13 cellular contexts compared by ENCODE assay signal in the genomic region with DNA sequence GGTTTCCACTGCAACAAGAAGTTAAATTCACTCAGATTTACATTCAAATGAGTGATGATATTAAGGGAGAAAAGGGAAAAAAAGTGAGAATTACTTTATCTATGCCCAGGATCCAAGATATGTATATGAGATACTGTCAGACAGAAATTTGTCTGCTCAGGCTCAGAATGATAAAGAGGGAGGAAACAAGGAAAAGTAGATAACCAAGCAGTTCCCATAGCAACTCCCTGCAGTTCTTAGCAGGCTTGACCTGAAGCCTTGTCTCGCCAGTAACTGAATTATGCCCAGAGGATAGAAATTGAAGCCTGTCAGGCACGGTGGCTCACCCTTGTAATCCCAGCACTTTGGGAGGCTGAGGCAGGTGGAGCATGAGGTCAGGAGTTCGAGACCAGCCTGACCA.
DNase-seq lines count a peak whose midpoint lies in the region; TF ChIP-seq lines count a peak whose summit lies in the region.
"Had no signal": no experiment of that assay in that cellular context is flagged by ENCODE, and none has a peak within 500 bp of the region (broad histone marks: within the 10 kb centered on the region; RNA-seq: fewer than 3 reads in every experiment).

No MANE protein-coding gene starts in this region.

- H3K9me3 ChIP-seq in endodermal cell (ENCODE audit: control insufficient read depth, low read length) (no peaks in the 10 kb centered on the region), neural progenitor cell (ENCODE audit: low read depth) (no peaks in the 10 kb centered on the region)
- H3K9me3 ChIP-seq: HAP-1 had no signal

- H2AFZ ChIP-seq in neural progenitor cell (replicated peaks) = no peak overlapping the region

- DNase-seq in DMS53 (lab: John Stamatoyannopoulos, UW) (peak; percentile 0), DMS53 treated with DMSO at 0.1 percent for 48 hours (lab: John Stamatoyannopoulos, UW; ENCODE audit: unreplicated experiment) (no peak), NCI-H226 (peak; percentile 85), endodermal cell (no peak), neural progenitor cell (ENCODE audit: low spot score) (no peak), DMS153 (lab: John Stamatoyannopoulos, UW) (no peak), superior temporal gyrus (ENCODE audit: extremely low spot score) (no peak)
- DNase-seq in activated T-cell treated with anti-CD3 and anti-CD28 coated beads, Interleukin-2, amount 50 U/mL, for 48 hours = no peak
- DNase-seq: C1 segment of cervical spinal cord; CD4-positive, alpha-beta memory T cell; IMR-90 had no signal

- H3K4me1 Mint-ChIP-seq in endodermal cell (peaks cover 38% of the 10 kb centered on the region), neural progenitor cell (peaks cover 40% of the 10 kb centered on the region)
- H3K4me1 Mint-ChIP-seq: CD4-positive, alpha-beta memory T cell had no signal

- H3K9me3 Mint-ChIP-seq in endodermal cell (no peaks in the 10 kb centered on the region), neural progenitor cell (peaks cover 7% of the 10 kb centered on the region)

- no peak overlapping the region for H3K27ac Mint-ChIP-seq in endodermal cell
- peak overlapping the region; percentile 64 for H3K27ac Mint-ChIP-seq in neural progenitor cell
- H3K27ac Mint-ChIP-seq: CD4-positive, alpha-beta memory T cell had no signal

- H3K36me3 ChIP-seq in endodermal cell (ENCODE audit: control insufficient read depth, insufficient read depth, low read length) (no peaks in the 10 kb centered on the region), neural progenitor cell (no peaks in the 10 kb centered on the region)
- H3K36me3 ChIP-seq: HAP-1 had no signal

- 66 to 78% methylated on average over 2 to 3 of the region's 3 CpGs for WGBS in endodermal cell (ENCODE audit: insufficient coverage in 1 of 2, insufficient read length in 1 of 2), 2 experiments

- H3K9ac ChIP-seq in endodermal cell (ENCODE audit: extremely low read depth, low read length, poor library complexity, severe bottlenecking) = no peak overlapping the region
- no peak overlapping the region for H3K9ac ChIP-seq in neural progenitor cell

- H3K36me3 Mint-ChIP-seq in endodermal cell (ENCODE audit: low read depth) = no peaks in the 10 kb centered on the region
- no peaks in the 10 kb centered on the region for H3K36me3 Mint-ChIP-seq in neural progenitor cell
- H3K36me3 Mint-ChIP-seq: CD4-positive, alpha-beta memory T cell had no signal

- H3K4me3 Mint-ChIP-seq in endodermal cell = no peak overlapping the region
- H3K4me3 Mint-ChIP-seq in neural progenitor cell = no peak overlapping the region
- H3K4me3 Mint-ChIP-seq: CD4-positive, alpha-beta memory T cell had no signal

- H3K27ac ChIP-seq in endodermal cell (ENCODE audit: low read depth, low read length) (peak overlapping the region; percentile 21), neural progenitor cell (no peak overlapping the region)
- H3K27ac ChIP-seq: 22Rv1 had no signal

- H3K27me3 Mint-ChIP-seq in endodermal cell (ENCODE audit: insufficient read depth) (no peaks in the 10 kb centered on the region), neural progenitor cell (ENCODE audit: insufficient read depth, low read depth) (peaks cover 8% of the 10 kb centered on the region)
- H3K27me3 Mint-ChIP-seq: CD4-positive, alpha-beta memory T cell had no signal

- no peaks in the 10 kb centered on the region for H3F3A ChIP-seq in neural progenitor cell (ENCODE audit: low read depth)

- H3K27me3 ChIP-seq in endodermal cell (ENCODE audit: control insufficient read depth, insufficient read depth, low read length, poor library complexity, severe bottlenecking) (no peaks in the 10 kb centered on the region), neural progenitor cell (no peaks in the 10 kb centered on the region)

- H3K4me1 ChIP-seq in endodermal cell (ENCODE audit: control insufficient read depth, insufficient read depth, low read length) = peaks cover 3% of the 10 kb centered on the region
- H3K4me1 ChIP-seq in neural progenitor cell = peaks cover 8% of the 10 kb centered on the region
- H3K4me1 ChIP-seq: HAP-1 had no signal

- H3K4me3 ChIP-seq in endodermal cell (ENCODE audit: low read length) (no peak overlapping the region), neural progenitor cell (no peak overlapping the region)
- H3K4me3 ChIP-seq: HAP-1 had no signal

- H3K4me2 ChIP-seq in neural progenitor cell = no peak overlapping the region

- TF ChIP-seq CTCF in endodermal cell (conservative IDR thresholded peaks at IDR 0.05) (no peak), neural progenitor cell (IDR thresholded peaks at IDR 0.05) (no peak)

- no peaks in the 10 kb centered on the region for H3K79me2 ChIP-seq in neural progenitor cell (ENCODE audit: low read depth)

- no peaks in the 10 kb centered on the region for H4K20me1 ChIP-seq in neural progenitor cell (ENCODE audit: low read depth)

Comparison
In these comparisons a context has a peak if more than half of its experiments do, and no peak if none do; other contexts are left out.
1. DNase-seq: peak in DMS53 (single experiment) and NCI-H226 (single experiment); none in DMS53 treated with DMSO at 0.1 percent for 48 hours (single experiment), endodermal cell (single experiment), neural progenitor cell (single experiment), activated T-cell treated with anti-CD3 and anti-CD28 coated beads, Interleukin-2, amount 50 U/mL, for 48 hours (0 of 2), DMS153 (single experiment) and superior temporal gyrus (single experiment).